1 cellular context compared by ENCODE assay signal in genomic region chr2:27961997-27962396, GRCh38.
TF ChIP-seq lines count a peak whose summit lies in the region.

No MANE protein-coding gene starts in this region.

TF ChIP-seq in GM23338, 12 proteins besides CTCF, POLR2A, EP300 and RAD21 (continued from another document):
- TF ChIP-seq, protein P1, sequence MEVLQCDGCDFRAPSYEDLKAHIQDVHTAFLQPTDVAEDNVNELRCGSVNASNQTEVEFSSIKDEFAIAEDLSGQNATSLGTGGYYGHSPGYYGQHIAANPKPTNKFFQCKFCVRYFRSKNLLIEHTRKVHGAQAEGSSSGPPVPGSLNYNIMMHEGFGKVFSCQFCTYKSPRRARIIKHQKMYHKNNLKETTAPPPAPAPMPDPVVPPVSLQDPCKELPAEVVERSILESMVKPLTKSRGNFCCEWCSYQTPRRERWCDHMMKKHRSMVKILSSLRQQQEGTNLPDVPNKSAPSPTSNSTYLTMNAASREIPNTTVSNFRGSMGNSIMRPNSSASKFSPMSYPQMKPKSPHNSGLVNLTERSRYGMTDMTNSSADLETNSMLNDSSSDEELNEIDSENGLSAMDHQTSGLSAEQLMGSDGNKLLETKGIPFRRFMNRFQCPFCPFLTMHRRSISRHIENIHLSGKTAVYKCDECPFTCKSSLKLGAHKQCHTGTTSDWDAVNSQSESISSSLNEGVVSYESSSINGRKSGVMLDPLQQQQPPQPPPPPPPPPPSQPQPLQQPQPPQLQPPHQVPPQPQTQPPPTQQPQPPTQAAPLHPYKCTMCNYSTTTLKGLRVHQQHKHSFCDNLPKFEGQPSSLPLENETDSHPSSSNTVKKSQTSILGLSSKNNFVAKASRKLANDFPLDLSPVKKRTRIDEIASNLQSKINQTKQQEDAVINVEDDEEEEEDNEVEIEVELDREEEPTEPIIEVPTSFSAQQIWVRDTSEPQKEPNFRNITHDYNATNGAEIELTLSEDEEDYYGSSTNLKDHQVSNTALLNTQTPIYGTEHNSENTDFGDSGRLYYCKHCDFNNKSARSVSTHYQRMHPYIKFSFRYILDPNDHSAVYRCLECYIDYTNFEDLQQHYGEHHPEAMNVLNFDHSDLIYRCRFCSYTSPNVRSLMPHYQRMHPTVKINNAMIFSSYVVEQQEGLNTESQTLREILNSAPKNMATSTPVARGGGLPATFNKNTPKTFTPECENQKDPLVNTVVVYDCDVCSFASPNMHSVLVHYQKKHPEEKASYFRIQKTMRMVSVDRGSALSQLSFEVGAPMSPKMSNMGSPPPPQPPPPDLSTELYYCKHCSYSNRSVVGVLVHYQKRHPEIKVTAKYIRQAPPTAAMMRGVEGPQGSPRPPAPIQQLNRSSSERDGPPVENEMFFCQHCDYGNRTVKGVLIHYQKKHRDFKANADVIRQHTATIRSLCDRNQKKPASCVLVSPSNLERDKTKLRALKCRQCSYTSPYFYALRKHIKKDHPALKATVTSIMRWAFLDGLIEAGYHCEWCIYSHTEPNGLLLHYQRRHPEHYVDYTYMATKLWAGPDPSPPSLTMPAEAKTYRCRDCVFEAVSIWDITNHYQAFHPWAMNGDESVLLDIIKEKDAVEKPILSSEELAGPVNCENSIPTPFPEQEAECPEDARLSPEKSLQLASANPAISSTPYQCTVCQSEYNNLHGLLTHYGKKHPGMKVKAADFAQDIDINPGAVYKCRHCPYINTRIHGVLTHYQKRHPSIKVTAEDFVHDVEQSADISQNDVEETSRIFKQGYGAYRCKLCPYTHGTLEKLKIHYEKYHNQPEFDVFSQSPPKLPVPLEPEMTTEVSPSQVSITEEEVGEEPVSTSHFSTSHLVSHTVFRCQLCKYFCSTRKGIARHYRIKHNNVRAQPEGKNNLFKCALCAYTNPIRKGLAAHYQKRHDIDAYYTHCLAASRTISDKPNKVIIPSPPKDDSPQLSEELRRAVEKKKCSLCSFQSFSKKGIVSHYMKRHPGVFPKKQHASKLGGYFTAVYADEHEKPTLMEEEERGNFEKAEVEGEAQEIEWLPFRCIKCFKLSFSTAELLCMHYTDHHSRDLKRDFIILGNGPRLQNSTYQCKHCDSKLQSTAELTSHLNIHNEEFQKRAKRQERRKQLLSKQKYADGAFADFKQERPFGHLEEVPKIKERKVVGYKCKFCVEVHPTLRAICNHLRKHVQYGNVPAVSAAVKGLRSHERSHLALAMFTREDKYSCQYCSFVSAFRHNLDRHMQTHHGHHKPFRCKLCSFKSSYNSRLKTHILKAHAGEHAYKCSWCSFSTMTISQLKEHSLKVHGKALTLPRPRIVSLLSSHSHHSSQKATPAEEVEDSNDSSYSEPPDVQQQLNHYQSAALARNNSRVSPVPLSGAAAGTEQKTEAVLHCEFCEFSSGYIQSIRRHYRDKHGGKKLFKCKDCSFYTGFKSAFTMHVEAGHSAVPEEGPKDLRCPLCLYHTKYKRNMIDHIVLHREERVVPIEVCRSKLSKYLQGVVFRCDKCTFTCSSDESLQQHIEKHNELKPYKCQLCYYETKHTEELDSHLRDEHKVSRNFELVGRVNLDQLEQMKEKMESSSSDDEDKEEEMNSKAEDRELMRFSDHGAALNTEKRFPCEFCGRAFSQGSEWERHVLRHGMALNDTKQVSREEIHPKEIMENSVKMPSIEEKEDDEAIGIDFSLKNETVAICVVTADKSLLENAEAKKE (CRISPR knock-in tag; IDR thresholded peaks at IDR 0.05): no peak
- no peak for TF ChIP-seq JUNB (IDR thresholded peaks at IDR 0.05; ENCODE audit: unreplicated experiment)
- no peak for TF ChIP-seq NANOG (IDR thresholded peaks at IDR 0.05; ENCODE audit: borderline replicate concordance)
- no peak for TF ChIP-seq EZH2phosphoT487 (IDR thresholded peaks at IDR 0.05; ENCODE audit: unreplicated experiment)
- no peak for TF ChIP-seq POLR2AphosphoS5 (IDR thresholded peaks at IDR 0.05; ENCODE audit: low read depth)
